In the genomic region with DNA sequence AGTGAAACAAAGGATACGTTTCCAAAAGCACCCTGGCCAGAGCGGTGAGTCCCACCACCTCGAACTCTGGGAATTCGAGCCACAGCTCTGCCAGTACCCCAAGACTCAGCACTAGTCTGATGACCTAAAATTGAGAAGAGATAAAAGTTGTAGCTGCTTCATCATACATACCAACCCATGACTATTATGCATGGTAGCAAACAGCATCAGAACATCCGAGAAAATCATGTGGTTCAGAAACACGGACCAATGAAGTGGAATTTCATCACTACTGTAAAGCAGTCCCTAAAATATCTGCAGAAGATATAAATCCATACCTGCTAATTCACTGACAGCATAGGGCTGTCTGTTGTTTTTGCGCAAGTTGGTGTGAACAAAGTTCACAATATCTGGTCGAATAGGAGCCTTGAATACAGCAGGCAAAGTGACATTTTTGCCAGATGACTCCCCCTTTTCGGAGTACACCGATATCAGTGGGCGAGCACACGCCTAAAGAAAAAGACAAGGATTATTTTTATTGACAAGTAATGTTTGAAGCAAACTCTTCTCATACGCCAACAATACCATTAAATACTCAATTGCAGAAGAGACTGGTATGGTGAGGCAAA, we compare ENCODE assay signal across 8 cellular contexts. TPM values are rescaled to one million over a fixed set of nuclear protein-coding genes. Genes with fewer than 3 reads are reported as not detected.
A peak's percentile ranks its signal among the peaks of the same experiment; 100 is the strongest.
DNase-seq lines count a peak whose midpoint lies in the region; ATAC-seq, FAIRE-seq and TF ChIP-seq lines count a peak whose summit lies in the region.
"Not testable (repeated sequence)": the region's sequence is repeated elsewhere in the genome, so short reads cannot be mapped to it uniquely, and the experiment has no call there.

No MANE protein-coding gene starts in this region.

- not testable (repeated sequence) for H3K9me3 ChIP-seq in GM23248 (ENCODE audit: low read depth); PC-3 (ENCODE audit: low read length); heart right ventricle; muscle layer of colon (ENCODE audit: low read length); small intestine (ENCODE audit: control insufficient read depth, low read depth)

- peaks cover 54% of the 10 kb centered on the region for H3K36me3 ChIP-seq in GM23248 (ENCODE audit: low read depth)
- peaks cover 55% of the 10 kb centered on the region for H3K36me3 ChIP-seq in PC-3 (ENCODE audit: low read depth, low read length)
- peaks cover 0 to 54% (median 40%) of the 10 kb centered on the region in 9 donors for H3K36me3 ChIP-seq in heart right ventricle
- peaks cover 51% of the 10 kb centered on the region for H3K36me3 ChIP-seq in muscle layer of colon (ENCODE audit: insufficient read depth, low read length)
- H3K36me3 ChIP-seq in small intestine (ENCODE audit: control insufficient read depth in 2 of 2, insufficient read depth in 2 of 2, low read length in 2 of 2) = not testable (repeated sequence)

- H2AFZ ChIP-seq in GM23248; PC-3 (ENCODE audit: low read length): not testable (repeated sequence)

- not testable (repeated sequence) for TF ChIP-seq CTCF in AG04449 (IDR thresholded peaks at IDR 0.05; ENCODE audit: insufficient read depth, low read length, missing control alignments); PC-3 (conservative IDR thresholded peaks at IDR 0.05; ENCODE audit: low read depth, low read length); choroid plexus epithelial cell (conservative IDR thresholded peaks at IDR 0.05; ENCODE audit: low read depth, low read length); heart right ventricle (IDR thresholded peaks at IDR 0.05)

- H3K79me2 ChIP-seq in GM23248 (ENCODE audit: insufficient read depth) (peaks cover 83% of the 10 kb centered on the region), PC-3 (ENCODE audit: low read length) (peaks cover 76% of the 10 kb centered on the region)

- WGBS in GM23248 (ENCODE audit: low coverage in 1 of 2, low lambda C conversion rate in 2 of 2, missing lambda C conversion rate in 2 of 2), 2 experiments = 31 to 36% methylated on average over 13 of the region's 13 CpGs
- WGBS in heart right ventricle, 2 donors = 57% methylated on average over 13 of the region's 13 CpGs
- WGBS in small intestine, 3 donors = 24 to 44% (median 27%) methylated on average over 13 of the region's 13 CpGs

- peaks cover 20% of the 10 kb centered on the region for H3K4me1 ChIP-seq in GM23248 (ENCODE audit: insufficient read depth)
- peaks cover 13% of the 10 kb centered on the region for H3K4me1 ChIP-seq in PC-3 (ENCODE audit: insufficient read depth, low read length)
- peaks cover 5 to 48% (median 35%) of the 10 kb centered on the region in 9 donors for H3K4me1 ChIP-seq in heart right ventricle
- H3K4me1 ChIP-seq in muscle layer of colon (ENCODE audit: insufficient read depth, low read length) = peaks cover 25% of the 10 kb centered on the region
- H3K4me1 ChIP-seq in small intestine (ENCODE audit: control insufficient read depth in 2 of 2, insufficient read depth in 1 of 2, low read depth in 1 of 2, low read length in 1 of 2) = not testable (repeated sequence)

- POLR2A ChIA-PET in AG04449 (lab: Yijun Ruan, JAX) = not testable (repeated sequence)
- POLR2A ChIA-PET in PC-3 (lab: Charles Lee; ENCODE audit: unreplicated experiment) = interaction anchor here (0.6 kb wide), 1 partner anchor 48 kb away, joined by 3 read pairs; no protein-coding TSS in a partner anchor

- not testable (repeated sequence) for DNase-seq in AG04449 (ENCODE audit: low read depth, low spot score); PC-3; activated T-cell treated with anti-CD3 and anti-CD28 coated beads, Interleukin-2, amount 50 U/mL, for 24 hours; heart right ventricle; small intestine
- DNase-seq in GM23248 (peak; percentile 76), choroid plexus epithelial cell (ENCODE audit: low read depth) (peak; percentile 61)

- H3K4me2 ChIP-seq in GM23248 (ENCODE audit: unreplicated experiment) (peak overlapping the region; percentile 93), PC-3 (ENCODE audit: low read length) (peak overlapping the region; percentile 90)

- FAIRE-seq in small intestine (lab: Jason Lieb, UNC) = not testable (repeated sequence)

- H3F3A ChIP-seq in GM23248 (ENCODE audit: insufficient read depth) (peaks cover 62% of the 10 kb centered on the region), PC-3 (ENCODE audit: low read length, unreplicated experiment) (peaks cover 30% of the 10 kb centered on the region)

- H4K20me1 ChIP-seq in GM23248 (ENCODE audit: insufficient read depth) (0 out of 2 replicates have a peak, but pooled peaks cover 11% of the 10 kb centered on the region), PC-3 (ENCODE audit: low read length) (peaks cover 47% of the 10 kb centered on the region)

- ATAC-seq in PC-3, heart right ventricle: not testable (repeated sequence)

- not testable (repeated sequence) for H3K9me2 ChIP-seq in GM23248 (ENCODE audit: insufficient read depth); PC-3 (replicated peaks; ENCODE audit: low read length)

- not testable (repeated sequence) for BruUV-seq in PC-3 (replicated peaks; lab: Mats Ljungman, UMichigan)

- peaks cover 65% of the 10 kb centered on the region for H3K4me1 Mint-ChIP-seq in activated T-cell treated with anti-CD3 and anti-CD28 coated beads, Interleukin-2, amount 50 U/mL, for 24 hours (ENCODE audit: low read depth)

- H3K27me3 Mint-ChIP-seq in activated T-cell treated with anti-CD3 and anti-CD28 coated beads, Interleukin-2, amount 50 U/mL, for 24 hours = not testable (repeated sequence)

- not testable (repeated sequence) for H3K27me3 ChIP-seq in GM23248 (replicated peaks; ENCODE audit: insufficient read depth); PC-3 (ENCODE audit: low read length); heart right ventricle; muscle layer of colon (ENCODE audit: control insufficient read depth in 1 of 2, insufficient read depth in 2 of 2, low read length in 2 of 2); small intestine (ENCODE audit: control insufficient read depth in 2 of 2, insufficient read depth in 2 of 2, low read length in 2 of 2)

- H3K27ac Mint-ChIP-seq in activated T-cell treated with anti-CD3 and anti-CD28 coated beads, Interleukin-2, amount 50 U/mL, for 24 hours = peak overlapping the region; percentile 99

- CTCF ChIA-PET in AG04449 (lab: Yijun Ruan, JAX) = interaction anchor here (1.0 to 1.5 kb wide), 2 partner anchors 9 to 64 kb away, joined by 3 to 7 read pairs; no protein-coding TSS in a partner anchor
- CTCF ChIA-PET in PC-3 (lab: Charles Lee) = not testable (repeated sequence)

- intact Hi-C loops in PC-3 (cut with micrococcal nuclease) = loop anchor here (10.0 kb wide), 1 partner anchor 208 kb away; the partner anchor contains the start of gene DIS3L
- intact Hi-C loops in heart right ventricle (cut with DNase I) = not testable (repeated sequence)

- in situ Hi-C loops in GM23248 (cut with MboI) = not testable (repeated sequence)

- not testable (repeated sequence) for H3K9me3 Mint-ChIP-seq in activated T-cell treated with anti-CD3 and anti-CD28 coated beads, Interleukin-2, amount 50 U/mL, for 24 hours

- peaks cover 91% of the 10 kb centered on the region for H3K36me3 Mint-ChIP-seq in activated T-cell treated with anti-CD3 and anti-CD28 coated beads, Interleukin-2, amount 50 U/mL, for 24 hours (ENCODE audit: low read depth)

- peak overlapping the region; percentile 92 for H3K4me3 Mint-ChIP-seq in activated T-cell treated with anti-CD3 and anti-CD28 coated beads, Interleukin-2, amount 50 U/mL, for 24 hours

- H3K4me3 ChIP-seq in AG04449 (ENCODE audit: low read depth, low read length) (peak overlapping the region; percentile 98), GM23248 (peak overlapping the region; percentile 99), PC-3 (ENCODE audit: low read length) (peak overlapping the region; percentile 99), choroid plexus epithelial cell (ENCODE audit: low read depth, low read length) (peak overlapping the region; percentile 70), heart right ventricle (peak overlapping the region in 8 of 10 donors; percentile 57 to 99 (median 86)), muscle layer of colon (ENCODE audit: low read depth in 1 of 2, low read length in 2 of 2) (peak overlapping the region; percentile 43 to 95), small intestine (ENCODE audit: low read depth in 1 of 2, low read length in 2 of 2) (peak overlapping the region; percentile 51 to 92)

- H3K9ac ChIP-seq in GM23248 (peak overlapping the region; percentile 97), PC-3 (ENCODE audit: low read length) (peak overlapping the region; percentile 98), muscle layer of colon (ENCODE audit: low read length) (peak overlapping the region; percentile 87)

- H3K27ac ChIP-seq in GM23248 (peak overlapping the region; percentile 93), heart right ventricle (peak overlapping the region in 5 of 10 donors; percentile 93 to 98 (median 94)), muscle layer of colon (ENCODE audit: low read depth, low read length) (peak overlapping the region; percentile 56)
- H3K27ac ChIP-seq in PC-3 (ENCODE audit: low read length); small intestine (ENCODE audit: low read depth in 1 of 2, low read length in 1 of 2): not testable (repeated sequence)

RNA-seq across cellular contexts. Expression of gene RPL4, which starts 1.5 kb away (rescaled TPM):
- 3,244 and 3,721 TPM in 2 replicates for total RNA-seq in GM23248 (2014; rRNA removed; shearing (Covaris generic))
- polyA plus RNA-seq in GM23248 (2016; fragmentation: Nextera tagmentation; extraction: Ambion mirVana) (915 and 943 TPM in 2 replicates), heart right ventricle (1,000 to 10,000 TPM; 2,017 to 3,057 TPM), small intestine (1,000 to 10,000 TPM in 2 of 3 donors, 100 to 1,000 TPM in 1; 708 to 2,664 (median 1,742) TPM)
- total RNA-seq in PC-3 (2014; rRNA removed) (1,239 and 2,773 TPM in 2 replicates), heart right ventricle (1,000 to 10,000 TPM; 1,152 to 1,492 (median 1,276) TPM)

RNA-seq across cellular contexts. Expression of gene ZWILCH, which starts 2.0 kb away (rescaled TPM):
- 20.6 and 31.5 TPM in 2 replicates for total RNA-seq in GM23248 (2014; rRNA removed; shearing (Covaris generic))
- 20.7 and 23.9 TPM in 2 replicates for polyA plus RNA-seq in GM23248 (2016; fragmentation: Nextera tagmentation; extraction: Ambion mirVana)
- 18.1 and 19.9 TPM in 2 replicates for total RNA-seq in PC-3 (2014; rRNA removed)
- total RNA-seq in heart right ventricle = 1 to 10 TPM; 1.6 to 6.6 (median 2.3) TPM
- 1 to 10 TPM; 1.5 to 2.9 TPM for polyA plus RNA-seq in heart right ventricle
- polyA plus RNA-seq in small intestine = 10 to 100 TPM in 1 of 3 donors, 1 to 10 TPM in 2; 2.5 to 10.7 (median 6.2) TPM

RNA-seq across cellular contexts. Expression of gene SNAPC5, which starts 5.6 kb away (rescaled TPM):
- 5.3 and 17.6 TPM in 2 replicates for total RNA-seq in GM23248 (2014; rRNA removed; shearing (Covaris generic))
- polyA plus RNA-seq in GM23248 (2016; fragmentation: Nextera tagmentation; extraction: Ambion mirVana) (22.0 and 23.2 TPM in 2 replicates), heart right ventricle (10 to 100 TPM; 32.8 to 48.8 TPM), small intestine (10 to 100 TPM; 19.7 to 28.5 (median 23.7) TPM)
- total RNA-seq in PC-3 (2014; rRNA removed) (34.1 and 38.2 TPM in 2 replicates), heart right ventricle (10 to 100 TPM; 28.5 to 41.6 (median 33.9) TPM)
